Comparison of ENCODE assay signal across 9 cellular contexts in the genomic region with DNA sequence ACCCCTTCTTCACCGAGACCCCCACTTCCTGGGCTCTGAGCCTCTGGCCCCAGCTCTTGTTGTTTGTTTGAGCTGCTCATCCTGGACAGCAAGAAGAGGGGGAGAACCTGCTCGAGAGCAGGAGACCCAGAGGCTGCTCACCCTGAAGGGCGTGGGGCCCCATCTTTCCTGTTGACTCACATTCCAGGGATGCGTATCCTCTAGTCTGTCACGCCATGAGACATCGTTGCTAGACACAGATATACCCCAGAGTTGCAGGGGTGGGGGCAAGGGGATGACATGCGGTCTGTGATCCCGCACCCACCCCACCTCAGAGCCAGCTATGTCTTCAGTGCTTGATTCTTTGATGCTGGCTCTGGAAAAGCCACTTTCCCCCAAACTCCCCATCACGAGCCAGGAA. TPM values are rescaled to one million over a fixed set of nuclear protein-coding genes. Genes with fewer than 3 reads are reported as not detected.
DNase-seq lines count a peak whose midpoint lies in the region; ATAC-seq and TF ChIP-seq lines count a peak whose summit lies in the region.
"Had no signal": no experiment of that assay in that cellular context is flagged by ENCODE, and none has a peak within 500 bp of the region (broad histone marks: within the 10 kb centered on the region; RNA-seq: fewer than 3 reads in every experiment).

No MANE protein-coding gene starts in this region.

- H3K79me2 ChIP-seq in H9 (ENCODE audit: insufficient read depth, low read length), result no peaks in the 10 kb centered on the region

- H3K23ac ChIP-seq in H9 (ENCODE audit: insufficient read length, low read depth, low read length), result no peak overlapping the region

- no peak overlapping the region for H2AFZ ChIP-seq in H9 (ENCODE audit: low read length)

- no peak overlapping the region for H2AK5ac ChIP-seq in H9 (ENCODE audit: insufficient read length, low read length)

- H2BK5ac ChIP-seq in H9 (ENCODE audit: insufficient read length, low read length), result no peak overlapping the region

- no peaks in the 10 kb centered on the region; a peak in 1 of 5 replicates for H3K9me3 Mint-ChIP-seq in H9
- no peaks in the 10 kb centered on the region for H3K9me3 Mint-ChIP-seq in WTC11

- H3K27me3 Mint-ChIP-seq in H9 (ENCODE audit: low read depth) (peaks cover 1% of the 10 kb centered on the region), WTC11 (ENCODE audit: low read depth) (no peaks in the 10 kb centered on the region; the same call in 1 of the 2 replicates)

- ATAC-seq in WTC11 (no peak), left colon (no peak)

- H4K20me1 ChIP-seq in H9 (ENCODE audit: control insufficient read depth, insufficient read depth, insufficient read length), result no peaks in the 10 kb centered on the region

- H3K4me3 Mint-ChIP-seq in H9 (no peak overlapping the region), WTC11 (no peak overlapping the region)

- H2BK12ac ChIP-seq in H9 (ENCODE audit: insufficient read length, low read depth, low read length), result no peak overlapping the region

- H4K5ac ChIP-seq in H9 (ENCODE audit: insufficient read length, low read depth, low read length), result no peak overlapping the region

- H3K4ac ChIP-seq in H9 (ENCODE audit: low read depth, low read length), result no peak overlapping the region

- CTCF ChIA-PET in WTC11 (lab: Charles Lee), result interaction anchor here (0.8 to 6.3 kb wide), 3 partner anchors 11 to 27 kb away, joined by 3 to 38 read pairs (median 6); partner anchors contain the start of gene ATF6B

- no peak overlapping the region for H3K4me3 ChIP-seq in fibroblast of villous mesenchyme (ENCODE audit: low read depth, low read length)
- H3K4me3 ChIP-seq: SK-N-MC had no signal

- intact Hi-C loops in left colon (cut with DNase I, micrococcal nuclease), result loop anchor here in 1 of 2 donors (5.0 to 10.0 kb wide), 2 partner anchors 80 to 127 kb away; partner anchors contain the start of genes GPSM3 and PBX2

- H3K36me3 Mint-ChIP-seq in H9 (ENCODE audit: insufficient read depth in 1 of 3, low read depth in 3 of 3) (peaks cover 2 to 42% (median 39%) of the 10 kb centered on the region in 3 experiments; a peak in 5 of 7 replicates), WTC11 (peaks cover 11% of the 10 kb centered on the region; the same call in 1 of the 2 replicates)

- no peak for TF ChIP-seq CTCF in H9 (conservative IDR thresholded peaks at IDR 0.05)
- no peak for TF ChIP-seq CTCF in WTC11 (IDR thresholded peaks at IDR 0.05)
- no peak for TF ChIP-seq CTCF in fibroblast of villous mesenchyme (IDR thresholded peaks at IDR 0.05; ENCODE audit: insufficient read depth, low read depth, low read length)

- H2BK15ac ChIP-seq in H9 (ENCODE audit: low read depth, low read length), result no peak overlapping the region

- WGBS in H9 (ENCODE audit: extremely low coverage, insufficient read length, low lambda C conversion rate), result no CpG with 5 or more reads among the region's 9 CpGs

- H3T11ph ChIP-seq in H9 (ENCODE audit: low read length), result no peak overlapping the region

- H3K4me1 Mint-ChIP-seq in H9, result peaks cover 2 to 3% of the 10 kb centered on the region in 2 experiments
- H3K4me1 Mint-ChIP-seq in WTC11, result 0 out of 2 replicates have a peak, but pooled peaks cover under 1% of the 10 kb centered on the region

- H4K91ac ChIP-seq in H9 (ENCODE audit: insufficient read length, low read depth, low read length), result no peak overlapping the region

- H4K8ac ChIP-seq in H9 (replicated peaks; ENCODE audit: insufficient read length, low read depth, low read length), result no peak overlapping the region

- H2BK120ac ChIP-seq in H9 (ENCODE audit: low read depth, low read length, poor library complexity, severe bottlenecking), result no peak overlapping the region

- H3K27me3 ChIP-seq in H9 (ENCODE audit: insufficient read depth, low read length), result no peaks in the 10 kb centered on the region

- no peaks in the 10 kb centered on the region for H3K79me1 ChIP-seq in H9 (ENCODE audit: insufficient read depth, low read depth, low read length, poor library complexity, severe bottlenecking)

- no peak overlapping the region for H3K18ac ChIP-seq in H9 (ENCODE audit: insufficient read length, low read depth, low read length)

- POLR2A ChIA-PET in WTC11 (lab: Charles Lee), result no interaction called here

- no peaks in the 10 kb centered on the region; the same call in 1 of the 2 replicates for H3K4me1 ChIP-seq in H9 (ENCODE audit: insufficient read depth, low read length)

- peak overlapping the region in 2 of 3 experiments; percentile 86 to 91; a peak in 3 of 7 replicates for H3K27ac Mint-ChIP-seq in H9
- 0 out of 2 replicates have a peak overlapping the region, but pooled peaks have one; percentile 45 for H3K27ac Mint-ChIP-seq in WTC11

- no peak overlapping the region for H3K56ac ChIP-seq in H9 (ENCODE audit: insufficient read length, low read depth, low read length)

- H3K4me2 ChIP-seq in H9 (ENCODE audit: insufficient read depth, insufficient read length, low read length), result no peak overlapping the region

- no peak for DNase-seq in H9
- no peak for DNase-seq in WTC11 (ENCODE audit: low spot score)
- peak; percentile 63 for DNase-seq in fibroblast of villous mesenchyme (ENCODE audit: low read depth)
- peak; percentile 48 for DNase-seq in stromal cell of bone marrow (ENCODE audit: low read depth)
- DNase-seq in left colon, result no peak
- DNase-seq in DMS79 (lab: John Stamatoyannopoulos, UW), result no peak
- DNase-seq in NCI-H1694 (lab: John Stamatoyannopoulos, UW), result no peak
- DNase-seq: occipital lobe had no signal

- no peak overlapping the region for H3K14ac ChIP-seq in H9 (ENCODE audit: insufficient read depth, low read length)

- no peaks in the 10 kb centered on the region for H3K23me2 ChIP-seq in H9 (ENCODE audit: insufficient read length, low read depth, low read length, poor library complexity, severe bottlenecking)

- H3K27ac ChIP-seq in H9 (ENCODE audit: insufficient read length, low read depth, low read length), result no peak overlapping the region
- H3K27ac ChIP-seq: SK-N-MC had no signal

- H3K9me3 ChIP-seq in H9 (ENCODE audit: control insufficient read depth, low read depth, low read length), result no peaks in the 10 kb centered on the region

- no peak overlapping the region for H2BK20ac ChIP-seq in H9 (ENCODE audit: low read depth, low read length, poor library complexity, severe bottlenecking)

- no peak overlapping the region for H3K9ac ChIP-seq in H9 (ENCODE audit: extremely low read depth, insufficient read length, low read length)

TF ChIP-seq in WTC11, 78 proteins besides CTCF, POLR2A, EP300 and RAD21:
- TF ChIP-seq USF1 (CRISPR knock-in tag; IDR thresholded peaks at IDR 0.05), result no peak
- TF ChIP-seq CBFB (CRISPR knock-in tag; IDR thresholded peaks at IDR 0.05; ENCODE audit: low read depth), result no peak
- no peak for TF ChIP-seq RELA (CRISPR knock-in tag; IDR thresholded peaks at IDR 0.05; ENCODE audit: borderline replicate concordance)
- TF ChIP-seq ERG (CRISPR knock-in tag; IDR thresholded peaks at IDR 0.05), result no peak
- no peak for TF ChIP-seq ETV6 (CRISPR knock-in tag; IDR thresholded peaks at IDR 0.05)
- TF ChIP-seq, protein P1, sequence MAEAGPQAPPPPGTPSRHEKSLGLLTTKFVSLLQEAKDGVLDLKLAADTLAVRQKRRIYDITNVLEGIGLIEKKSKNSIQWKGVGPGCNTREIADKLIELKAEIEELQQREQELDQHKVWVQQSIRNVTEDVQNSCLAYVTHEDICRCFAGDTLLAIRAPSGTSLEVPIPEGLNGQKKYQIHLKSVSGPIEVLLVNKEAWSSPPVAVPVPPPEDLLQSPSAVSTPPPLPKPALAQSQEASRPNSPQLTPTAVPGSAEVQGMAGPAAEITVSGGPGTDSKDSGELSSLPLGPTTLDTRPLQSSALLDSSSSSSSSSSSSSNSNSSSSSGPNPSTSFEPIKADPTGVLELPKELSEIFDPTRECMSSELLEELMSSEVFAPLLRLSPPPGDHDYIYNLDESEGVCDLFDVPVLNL (CRISPR knock-in tag; IDR thresholded peaks at IDR 0.05; ENCODE audit: borderline replicate concordance, low read depth), result no peak
- no peak for TF ChIP-seq GRHL2 (CRISPR knock-in tag; IDR thresholded peaks at IDR 0.05; ENCODE audit: insufficient replicate concordance, severe bottlenecking)

RNA-seq across cellular contexts. Expression of gene TNXB, which starts 5.7 kb away (rescaled TPM):
- total RNA-seq in H9 (2021) (5.0 and 5.2 TPM in 2 replicates), WTC11 (2021) (6.4 to 10.9 TPM (median 9.0 TPM) in 3 replicates), fibroblast of villous mesenchyme (4.8 and 17.7 TPM in 2 replicates), left colon (10 to 100 TPM; 19.4 to 35.9 TPM)

RNA-seq across cellular contexts. Expression of gene ATF6B, which starts 13.2 kb away (rescaled TPM):
- 44.0 and 45.3 TPM in 2 replicates for total RNA-seq in H9 (2021)
- total RNA-seq in WTC11 (2021), result 46.1 to 49.1 TPM (median 47.5 TPM) in 3 replicates
- total RNA-seq in fibroblast of villous mesenchyme, result 17.3 and 22.9 TPM in 2 replicates
- total RNA-seq in left colon, result 100 to 1,000 TPM in 1 of 2 donors, 10 to 100 TPM in 1; 83.7 to 111 TPM

RNA-seq across cellular contexts. Expression of gene FKBPL, which starts 15.2 kb away (rescaled TPM):
- total RNA-seq in H9 (2021) (10.9 and 11.1 TPM in 2 replicates), WTC11 (2021) (8.2 to 9.0 TPM (median 8.4 TPM) in 3 replicates), fibroblast of villous mesenchyme (6.4 and 6.9 TPM in 2 replicates), left colon (1 to 10 TPM; 4.6 to 4.9 TPM)

RNA-seq across cellular contexts. Expression of gene PRRT1, which starts 36.9 kb away (rescaled TPM):
- total RNA-seq in H9 (2021), result 1.8 and 1.9 TPM in 2 replicates
- total RNA-seq in WTC11 (2021), result 1.4 to 2.2 TPM (median 1.6 TPM) in 3 replicates
- under 0.01 and 0.32 TPM in 2 replicates for total RNA-seq in fibroblast of villous mesenchyme
- total RNA-seq in left colon, result 1 to 10 TPM; 1.0 to 2.0 TPM

RNA-seq across cellular contexts. Expression of gene PPT2, which starts 39.1 kb away (rescaled TPM):
- total RNA-seq in H9 (2021), result 43.1 and 46.3 TPM in 2 replicates
- 30.0 to 33.8 TPM (median 31.6 TPM) in 3 replicates for total RNA-seq in WTC11 (2021)
- total RNA-seq in fibroblast of villous mesenchyme, result 14.8 and 22.9 TPM in 2 replicates
- total RNA-seq in left colon, result 10 to 100 TPM; 18.8 to 19.9 TPM

Comparison
In these comparisons a context has a peak if more than half of its experiments do, and no peak if none do; other contexts are left out.
1. DNase-seq: peak in fibroblast of villous mesenchyme (single experiment) and stromal cell of bone marrow (single experiment); none in H9 (single experiment), WTC11 (single experiment), left colon (0 of 2), DMS79 (single experiment) and NCI-H1694 (single experiment).